ENCODE assay signal across 28 cellular contexts in the genomic region with DNA sequence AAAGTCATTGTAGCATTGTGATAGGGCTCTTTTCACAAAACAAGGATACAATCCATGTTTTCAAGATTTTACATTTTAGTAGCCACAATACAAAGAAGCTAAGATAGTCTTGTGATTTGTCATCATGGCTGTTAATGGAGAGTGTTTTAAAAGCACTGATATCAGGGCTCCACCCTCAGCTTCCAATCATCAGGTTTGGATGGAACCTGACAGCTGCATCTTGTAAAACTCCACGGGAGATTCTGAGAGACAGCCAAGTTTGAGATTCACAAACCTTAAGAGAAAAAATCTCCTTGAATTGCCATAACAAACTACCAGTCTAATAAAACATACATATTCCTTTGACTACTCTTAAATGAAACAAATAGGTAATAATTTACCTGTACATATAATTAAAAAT.
"Had no signal": no experiment of that assay in that cellular context is flagged by ENCODE, and none has a peak within 500 bp of the region (broad histone marks: within the 10 kb centered on the region; RNA-seq: fewer than 3 reads in every experiment).

No MANE protein-coding gene starts in this region.

- H3K27me3 Mint-ChIP-seq: activated CD4-positive, alpha-beta memory T cell treated with anti-CD3 and anti-CD28 coated beads for 36 hours; activated CD4-positive, alpha-beta T cell treated with anti-CD3 and anti-CD28 coated beads, Interleukin-2, amount 10 ng/mL, durations not matched to agents 24 days and 14 days; activated naive CD8-positive, alpha-beta T cell treated with anti-CD3 and anti-CD28 coated beads, Interleukin-2, amount 10 ng/mL, durations not matched to agents 7 days and 5 days; central memory CD8-positive, alpha-beta T cell; stimulated activated naive B cell treated with anti-CD40 and anti-IgM and Interleukin-4, amounts not matched to agents 10 μg/mL and 1 μg/mL and 100 μg/mL, for 72 hours had no signal

- H3K4me2 ChIP-seq: smooth muscle cell had no signal

- H3K4me1 Mint-ChIP-seq: activated CD4-positive, alpha-beta T cell treated with anti-CD3 and anti-CD28 coated beads, Interleukin-2, amount 10 ng/mL, durations not matched to agents 24 days and 14 days; activated naive CD4-positive, alpha-beta T cell treated with anti-CD3 and anti-CD28 coated beads, Interleukin-2, amount 10 ng/mL, durations not matched to agents 7 days and 5 days; activated naive CD8-positive, alpha-beta T cell treated with anti-CD3 and anti-CD28 coated beads, Interleukin-2, amount 10 ng/mL, durations not matched to agents 7 days and 5 days; central memory CD8-positive, alpha-beta T cell; stimulated activated naive B cell treated with anti-CD40 and anti-IgM and Interleukin-4, amounts not matched to agents 10 μg/mL and 1 μg/mL and 100 μg/mL, for 72 hours; T-helper 17 cell had no signal

- H3K4me3 ChIP-seq: ascending aorta, colonic mucosa, gastrocnemius medialis, ovary, smooth muscle cell, stomach, suprapubic skin, tibial artery, upper lobe of right lung had no signal

- ATAC-seq: gastrocnemius medialis; sciatic nerve; stimulated activated naive B cell treated with anti-CD40 and anti-IgM and Interleukin-4, amounts not matched to agents 10 μg/mL and 1 μg/mL and 100 μg/mL, for 72 hours; T-helper 17 cell; upper lobe of right lung had no signal

- DNase-seq: activated CD4-positive, alpha-beta memory T cell treated with anti-CD3 and anti-CD28 coated beads for 36 hours; activated CD4-positive, alpha-beta T cell treated with anti-CD3 and anti-CD28 coated beads, Interleukin-2, amount 10 ng/mL, durations not matched to agents 24 days and 14 days; activated CD4-positive, CD25-positive, alpha-beta regulatory T cell treated with anti-CD3 and anti-CD28 coated beads, Interleukin-2, amount 50 U/mL, for 72 hours; activated CD8-positive, alpha-beta memory T cell treated with anti-CD3 and anti-CD28 coated beads, Interleukin-2, amount 50 U/mL, for 48 hours; activated gamma-delta T cell; activated naive CD4-positive, alpha-beta T cell treated with anti-CD3 and anti-CD28 coated beads, Interleukin-2, amount 10 ng/mL, durations not matched to agents 7 days and 5 days; activated naive CD8-positive, alpha-beta T cell treated with anti-CD3 and anti-CD28 coated beads, Interleukin-2, amount 10 ng/mL, durations not matched to agents 7 days and 5 days; activated T-cell treated with anti-CD3 and anti-CD28 coated beads, Interleukin-2, amount 50 U/mL, for 24 hours; colonic mucosa; effector memory CD4-positive, alpha-beta T cell; gastrocnemius medialis; glutamatergic neuron; islet precursor cell; ovary; stimulated activated CD4-positive, alpha-beta T cell treated with anti-CD3 and anti-CD28 coated beads, Interleukin-2, amount 100 ng/mL, for 24 hours; stimulated activated naive B cell treated with anti-CD40 and anti-IgM and Interleukin-4, amounts not matched to agents 10 μg/mL and 1 μg/mL and 100 μg/mL, for 72 hours; stomach; T-helper 17 cell; T1000; tibial artery; upper lobe of right lung had no signal

- H3K27me3 ChIP-seq: ascending aorta, colonic mucosa, gastrocnemius medialis, neutrophil, ovary, stomach, suprapubic skin, tibial artery, upper lobe of right lung had no signal

- H3K9me3 ChIP-seq: ascending aorta, colonic mucosa, gastrocnemius medialis, neutrophil, ovary, suprapubic skin, tibial artery, upper lobe of right lung had no signal

- H3K36me3 ChIP-seq: ascending aorta, colonic mucosa, gastrocnemius medialis, neutrophil, ovary, stomach, suprapubic skin, tibial artery, upper lobe of right lung had no signal

- H3K27ac Mint-ChIP-seq: activated CD4-positive, alpha-beta memory T cell treated with anti-CD3 and anti-CD28 coated beads for 36 hours; activated CD4-positive, alpha-beta T cell treated with anti-CD3 and anti-CD28 coated beads, Interleukin-2, amount 10 ng/mL, durations not matched to agents 24 days and 14 days; activated naive CD4-positive, alpha-beta T cell treated with anti-CD3 and anti-CD28 coated beads, Interleukin-2, amount 10 ng/mL, durations not matched to agents 7 days and 5 days; activated naive CD8-positive, alpha-beta T cell treated with anti-CD3 and anti-CD28 coated beads, Interleukin-2, amount 10 ng/mL, durations not matched to agents 7 days and 5 days; activated T-cell treated with anti-CD3 and anti-CD28 coated beads, Interleukin-2, amount 50 U/mL, for 24 hours; nephron; stimulated activated naive B cell treated with anti-CD40 and anti-IgM and Interleukin-4, amounts not matched to agents 10 μg/mL and 1 μg/mL and 100 μg/mL, for 72 hours; T-helper 17 cell had no signal

- H3K4me1 ChIP-seq: colonic mucosa, stomach, upper lobe of right lung had no signal

- H3K27ac ChIP-seq: ascending aorta, colonic mucosa, gastrocnemius medialis, neutrophil, ovary, stomach, suprapubic skin, tibial artery, upper lobe of right lung had no signal

- H3K9me3 Mint-ChIP-seq: activated CD4-positive, alpha-beta T cell treated with anti-CD3 and anti-CD28 coated beads, Interleukin-2, amount 10 ng/mL, durations not matched to agents 24 days and 14 days; activated naive CD4-positive, alpha-beta T cell treated with anti-CD3 and anti-CD28 coated beads, Interleukin-2, amount 10 ng/mL, durations not matched to agents 7 days and 5 days; activated naive CD8-positive, alpha-beta T cell treated with anti-CD3 and anti-CD28 coated beads, Interleukin-2, amount 10 ng/mL, durations not matched to agents 7 days and 5 days; activated T-cell treated with anti-CD3 and anti-CD28 coated beads, Interleukin-2, amount 50 U/mL, for 24 hours; central memory CD8-positive, alpha-beta T cell had no signal

- H3K36me3 Mint-ChIP-seq: activated CD4-positive, alpha-beta memory T cell treated with anti-CD3 and anti-CD28 coated beads for 36 hours; activated naive CD4-positive, alpha-beta T cell treated with anti-CD3 and anti-CD28 coated beads, Interleukin-2, amount 10 ng/mL, durations not matched to agents 7 days and 5 days; activated naive CD8-positive, alpha-beta T cell treated with anti-CD3 and anti-CD28 coated beads, Interleukin-2, amount 10 ng/mL, durations not matched to agents 7 days and 5 days; stimulated activated naive B cell treated with anti-CD40 and anti-IgM and Interleukin-4, amounts not matched to agents 10 μg/mL and 1 μg/mL and 100 μg/mL, for 72 hours had no signal

- H3K4me3 Mint-ChIP-seq: activated CD4-positive, alpha-beta memory T cell treated with anti-CD3 and anti-CD28 coated beads for 36 hours; activated CD4-positive, alpha-beta T cell treated with anti-CD3 and anti-CD28 coated beads, Interleukin-2, amount 10 ng/mL, durations not matched to agents 24 days and 14 days; activated naive CD4-positive, alpha-beta T cell treated with anti-CD3 and anti-CD28 coated beads, Interleukin-2, amount 10 ng/mL, durations not matched to agents 7 days and 5 days; activated naive CD8-positive, alpha-beta T cell treated with anti-CD3 and anti-CD28 coated beads, Interleukin-2, amount 10 ng/mL, durations not matched to agents 7 days and 5 days; activated T-cell treated with anti-CD3 and anti-CD28 coated beads, Interleukin-2, amount 50 U/mL, for 24 hours; central memory CD8-positive, alpha-beta T cell; nephron; stimulated activated naive B cell treated with anti-CD40 and anti-IgM and Interleukin-4, amounts not matched to agents 10 μg/mL and 1 μg/mL and 100 μg/mL, for 72 hours; T-helper 17 cell had no signal
